Comparison of ENCODE assay signal across 10 cellular contexts in the genomic region with DNA sequence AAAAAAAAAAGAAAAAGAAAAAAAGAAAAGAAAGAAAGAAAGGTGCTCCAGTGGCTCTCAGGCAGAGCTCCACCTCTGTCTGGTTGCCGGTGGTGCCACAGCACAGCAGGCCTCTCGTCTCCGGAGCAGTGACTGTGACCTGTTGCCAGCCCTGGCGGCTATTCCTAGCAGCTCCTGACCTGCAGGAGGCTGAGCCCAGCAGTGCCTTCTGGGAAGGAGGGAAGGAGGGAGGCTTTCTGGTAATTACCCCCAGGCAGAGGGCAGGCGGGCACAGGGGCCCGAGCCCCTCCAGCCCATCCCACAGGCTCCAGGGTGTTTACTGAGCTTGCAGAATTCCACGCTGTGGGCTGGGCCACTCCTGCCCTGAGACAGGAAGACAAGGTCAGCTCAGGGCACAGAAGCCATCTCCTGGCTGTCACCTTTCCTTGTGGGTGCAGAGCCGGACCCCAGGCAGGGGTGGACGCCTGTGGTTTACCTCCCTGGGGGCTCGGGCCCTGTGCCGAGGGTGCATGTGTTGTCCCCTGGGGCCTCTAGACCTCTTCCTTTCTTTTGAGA.
DNase-seq lines count a peak whose midpoint lies in the region; ATAC-seq, FAIRE-seq and TF ChIP-seq lines count a peak whose summit lies in the region.
"Had no signal": no experiment of that assay in that cellular context is flagged by ENCODE, and none has a peak within 500 bp of the region (broad histone marks: within the 10 kb centered on the region; RNA-seq: fewer than 3 reads in every experiment).

No MANE protein-coding gene starts in this region.

- POLR2A ChIA-PET in activated CD8-positive, alpha-beta T cell treated with anti-CD3 and anti-CD28 coated beads for 36 hours (lab: Charles Lee): interaction anchor here (1.2 to 2.0 kb wide), 2 partner anchors 15 to 149 kb away, joined by 3 to 6 read pairs; a partner anchor contains a TSS

- H3K4me1 Mint-ChIP-seq in stimulated activated naive B cell treated with anti-CD40 and anti-IgM and Interleukin-4, amounts not matched to agents 10 μg/mL and 1 μg/mL and 100 μg/mL, for 72 hours: peaks cover 56 to 98% of the 10 kb centered on the region in 2 donors
- H3K4me1 Mint-ChIP-seq in activated CD8-positive, alpha-beta T cell treated with anti-CD3 and anti-CD28 coated beads for 36 hours (ENCODE audit: low read depth): peaks cover 46% of the 10 kb centered on the region

- peaks cover 17 to 31% of the 10 kb centered on the region in 2 donors for H3K36me3 Mint-ChIP-seq in stimulated activated naive B cell treated with anti-CD40 and anti-IgM and Interleukin-4, amounts not matched to agents 10 μg/mL and 1 μg/mL and 100 μg/mL, for 72 hours
- H3K36me3 Mint-ChIP-seq in activated CD8-positive, alpha-beta T cell treated with anti-CD3 and anti-CD28 coated beads for 36 hours (ENCODE audit: low read depth): peaks cover 12% of the 10 kb centered on the region

- TF ChIP-seq CTCF in activated CD8-positive, alpha-beta T cell treated with anti-CD3 and anti-CD28 coated beads for 36 hours (IDR thresholded peaks at IDR 0.05): no peak
- TF ChIP-seq CTCF in omental fat pad (IDR thresholded peaks at IDR 0.05): no peak

- peak; percentile 83 for DNase-seq in RCC 7860 (ENCODE audit: low spot score)
- DNase-seq in left ventricle myocardium superior: peak; percentile 87
- DNase-seq in stimulated activated naive B cell treated with anti-CD40 and anti-IgM and Interleukin-4, amounts not matched to agents 10 μg/mL and 1 μg/mL and 100 μg/mL, for 72 hours: no peak
- no peak for DNase-seq in activated CD8-positive, alpha-beta T cell treated with anti-CD3 and anti-CD28 coated beads for 36 hours
- DNase-seq in central memory CD4-positive, alpha-beta T cell: no peak
- DNase-seq in omental fat pad (ENCODE audit: low spot score): no peak
- DNase-seq: NCI-H526; stimulated activated CD4-positive, alpha-beta T cell treated with anti-CD3 and anti-CD28 coated beads, Interleukin-4, amount 100 ng/mL, for 4 hours had no signal

- H3K4me3 Mint-ChIP-seq in stimulated activated naive B cell treated with anti-CD40 and anti-IgM and Interleukin-4, amounts not matched to agents 10 μg/mL and 1 μg/mL and 100 μg/mL, for 72 hours: peak overlapping the region; percentile 19 to 53
- no peak overlapping the region for H3K4me3 Mint-ChIP-seq in activated CD8-positive, alpha-beta T cell treated with anti-CD3 and anti-CD28 coated beads for 36 hours

- no peaks in the 10 kb centered on the region for H3K27me3 Mint-ChIP-seq in stimulated activated naive B cell treated with anti-CD40 and anti-IgM and Interleukin-4, amounts not matched to agents 10 μg/mL and 1 μg/mL and 100 μg/mL, for 72 hours
- no peaks in the 10 kb centered on the region for H3K27me3 Mint-ChIP-seq in activated CD8-positive, alpha-beta T cell treated with anti-CD3 and anti-CD28 coated beads for 36 hours

- CTCF ChIA-PET in activated CD8-positive, alpha-beta T cell treated with anti-CD3 and anti-CD28 coated beads for 36 hours (lab: Charles Lee): interaction anchor here (1.2 to 5.6 kb wide), 2 partner anchors 12 to 24 kb away, joined by 3 to 44 read pairs; no protein-coding TSS in a partner anchor

- peak overlapping the region; percentile 86 for H3K27ac Mint-ChIP-seq in stimulated activated naive B cell treated with anti-CD40 and anti-IgM and Interleukin-4, amounts not matched to agents 10 μg/mL and 1 μg/mL and 100 μg/mL, for 72 hours
- no peak overlapping the region for H3K27ac Mint-ChIP-seq in activated CD8-positive, alpha-beta T cell treated with anti-CD3 and anti-CD28 coated beads for 36 hours

- H3K9me3 Mint-ChIP-seq in stimulated activated naive B cell treated with anti-CD40 and anti-IgM and Interleukin-4, amounts not matched to agents 10 μg/mL and 1 μg/mL and 100 μg/mL, for 72 hours: no peaks in the 10 kb centered on the region
- peaks cover 18% of the 10 kb centered on the region for H3K9me3 Mint-ChIP-seq in activated CD8-positive, alpha-beta T cell treated with anti-CD3 and anti-CD28 coated beads for 36 hours

- FAIRE-seq in RCC 7860 (lab: Jason Lieb, UNC): peak; percentile 81

- intact Hi-C loops in left ventricle myocardium superior (cut with micrococcal nuclease): no loop called here
- intact Hi-C loops in activated CD8-positive, alpha-beta T cell treated with anti-CD3 and anti-CD28 coated beads for 36 hours (cut with micrococcal nuclease): no loop called here

- ATAC-seq in GM18867 (IDR thresholded peaks at IDR 0.05; ENCODE audit: unreplicated experiment) (peak; percentile 35), left ventricle myocardium superior (peak; percentile 76), HG03196 (IDR thresholded peaks at IDR 0.05; ENCODE audit: unreplicated experiment) (no peak), omental fat pad (ENCODE audit: low FRiP score) (no peak)
- ATAC-seq in stimulated activated naive B cell treated with anti-CD40 and anti-IgM and Interleukin-4, amounts not matched to agents 10 μg/mL and 1 μg/mL and 100 μg/mL, for 72 hours (replicated peaks): peak; percentile 26 to 27
- ATAC-seq in activated CD8-positive, alpha-beta T cell treated with anti-CD3 and anti-CD28 coated beads for 36 hours: no peak

Comparison
In these comparisons a context has a peak if more than half of its experiments do, and no peak if none do; other contexts are left out.
1. ATAC-seq: peak in GM18867 (single experiment), left ventricle myocardium superior (single experiment) and stimulated activated naive B cell treated with anti-CD40 and anti-IgM and Interleukin-4, amounts not matched to agents 10 μg/mL and 1 μg/mL and 100 μg/mL, for 72 hours (2 of 2); none in activated CD8-positive, alpha-beta T cell treated with anti-CD3 and anti-CD28 coated beads for 36 hours (single experiment), HG03196 (single experiment) and omental fat pad (single experiment).
2. DNase-seq: peak in RCC 7860 (single experiment) and left ventricle myocardium superior (single experiment); none in stimulated activated naive B cell treated with anti-CD40 and anti-IgM and Interleukin-4, amounts not matched to agents 10 μg/mL and 1 μg/mL and 100 μg/mL, for 72 hours (single experiment), activated CD8-positive, alpha-beta T cell treated with anti-CD3 and anti-CD28 coated beads for 36 hours (single experiment), central memory CD4-positive, alpha-beta T cell (single experiment) and omental fat pad (single experiment).